Comparison of ENCODE assay signal across 14 cellular contexts in genomic region chr2:235170016-235170415, GRCh38.
DNase-seq lines count a peak whose midpoint lies in the region; ATAC-seq, FAIRE-seq and TF ChIP-seq lines count a peak whose summit lies in the region.
"Had no signal": no experiment of that assay in that cellular context is flagged by ENCODE, and none has a peak within 500 bp of the region (broad histone marks: within the 10 kb centered on the region; RNA-seq: fewer than 3 reads in every experiment).

No MANE protein-coding gene starts in this region.

- no peaks in the 10 kb centered on the region for H3K27me3 ChIP-seq in SJCRH30
- H3K27me3 ChIP-seq in fibroblast of lung (ENCODE audit: control insufficient read depth, insufficient read depth, low read length), result no peaks in the 10 kb centered on the region
- H3K27me3 ChIP-seq in smooth muscle cell (ENCODE audit: low read depth), result no peaks in the 10 kb centered on the region
- no peaks in the 10 kb centered on the region for H3K27me3 ChIP-seq in testis

- no peak for FAIRE-seq in kidney (lab: Jason Lieb, UNC)
- FAIRE-seq: GM18507 had no signal

- H3K36me3 ChIP-seq in SJCRH30 (no peaks in the 10 kb centered on the region), fibroblast of lung (ENCODE audit: control insufficient read depth, insufficient read depth, low read length) (no peaks in the 10 kb centered on the region), smooth muscle cell (ENCODE audit: low read depth) (no peaks in the 10 kb centered on the region), OCI-LY7 (ENCODE audit: insufficient read depth, low read length) (no peaks in the 10 kb centered on the region), testis (ENCODE audit: low read depth, missing control alignments) (no peaks in the 10 kb centered on the region), kidney (ENCODE audit: control insufficient read depth in 1 of 2, insufficient read depth in 2 of 2, low read length in 2 of 2) (no peaks in the 10 kb centered on the region)
- H3K36me3 ChIP-seq: thoracic aorta had no signal

- H3K4me3 ChIP-seq in SJCRH30 (no peak overlapping the region), fibroblast of lung (replicated peaks in 1 of 4; ENCODE audit: control extremely low read depth in 1 of 4, insufficient read depth in 1 of 4, low read depth in 3 of 4, low read length in 4 of 4) (no peak overlapping the region), smooth muscle cell (no peak overlapping the region), OCI-LY7 (ENCODE audit: low read depth, low read length, poor library complexity, severe bottlenecking) (no peak overlapping the region), testis (no peak overlapping the region), kidney (ENCODE audit: low read length in 2 of 2) (no peak overlapping the region)
- H3K4me3 ChIP-seq: coronary artery, thoracic aorta had no signal

- H3K4me2 ChIP-seq in fibroblast of lung (ENCODE audit: extremely low read depth, insufficient read depth, low read length) (no peak overlapping the region), smooth muscle cell (peak overlapping the region; percentile 46), OCI-LY7 (ENCODE audit: low read length) (no peak overlapping the region)

- ATAC-seq in GM18519 (IDR thresholded peaks at IDR 0.05; ENCODE audit: low FRiP score, unreplicated experiment), result no peak
- ATAC-seq: natural killer cell had no signal

- TF ChIP-seq CTCF in fibroblast of lung (conservative IDR thresholded peaks at IDR 0.05 in 1 of 2, IDR thresholded peaks at IDR 0.05 in 1 of 2; ENCODE audit: low read depth in 1 of 2, low read length in 2 of 2), result no peak
- no peak for TF ChIP-seq CTCF in smooth muscle cell (IDR thresholded peaks at IDR 0.05; ENCODE audit: borderline replicate concordance, insufficient read depth, poor library complexity, severe bottlenecking)
- no peak for TF ChIP-seq CTCF in OCI-LY7 (conservative IDR thresholded peaks at IDR 0.05; ENCODE audit: low read length)
- TF ChIP-seq CTCF in testis (IDR thresholded peaks at IDR 0.05), result no peak
- no peak for TF ChIP-seq CTCF in kidney (IDR thresholded peaks at IDR 0.05; ENCODE audit: borderline replicate concordance, extremely low read depth, insufficient read depth)

- H3K9ac ChIP-seq in fibroblast of lung (ENCODE audit: insufficient read depth, low read length) (no peak overlapping the region), smooth muscle cell (ENCODE audit: low read depth) (peak overlapping the region; percentile 58), kidney (ENCODE audit: low read length in 2 of 2) (no peak overlapping the region)

- H2AFZ ChIP-seq in fibroblast of lung (ENCODE audit: low read length), result no peak overlapping the region
- H2AFZ ChIP-seq in smooth muscle cell (ENCODE audit: low read depth), result no peak overlapping the region
- H2AFZ ChIP-seq in OCI-LY7 (ENCODE audit: low read length), result no peak overlapping the region

- CTCF ChIA-PET in OCI-LY7 (lab: Charles Lee; ENCODE audit: unreplicated experiment), result no interaction called here

- H3K9me2 ChIP-seq in OCI-LY7 (ENCODE audit: insufficient read depth, low read length), result no peaks in the 10 kb centered on the region

- POLR2A ChIA-PET in OCI-LY7 (lab: Charles Lee), result no interaction called here

- H3F3A ChIP-seq in smooth muscle cell (ENCODE audit: low read depth), result peaks cover 4% of the 10 kb centered on the region

- intact Hi-C loops in OCI-LY7 (cut with micrococcal nuclease; ENCODE audit: unreplicated experiment), result no loop called here
- intact Hi-C loops in testis (cut with DNase I; ENCODE audit: low total_unique reads), result no loop called here
- intact Hi-C loops in kidney (cut with DNase I), result no loop called here

- H4K20me1 ChIP-seq in fibroblast of lung (ENCODE audit: control insufficient read depth, extremely low read depth, insufficient read depth, low read length), result no peaks in the 10 kb centered on the region
- no peaks in the 10 kb centered on the region for H4K20me1 ChIP-seq in smooth muscle cell (ENCODE audit: low read depth)
- no peaks in the 10 kb centered on the region for H4K20me1 ChIP-seq in OCI-LY7 (ENCODE audit: insufficient read depth, low read length)

- peak; percentile 59 for DNase-seq in GM04504 (ENCODE audit: low read depth)
- peak in 1 of 2 experiments; percentile 11 for DNase-seq in SJCRH30
- DNase-seq in fibroblast of lung (ENCODE audit: low read depth in 2 of 2), result peak; percentile 37 to 65
- no peak for DNase-seq in smooth muscle cell (lab: John Stamatoyannopoulos, UW; ENCODE audit: unreplicated experiment)
- no peak for DNase-seq in OCI-LY7 (ENCODE audit: low spot score)
- no peak for DNase-seq in testis
- no peak for DNase-seq in kidney
- DNase-seq: DMS79 treated with DMSO at 0.1 percent for 48 hours, natural killer cell, NCI-H2171 had no signal

- no TSS peak for BruUV-seq in OCI-LY7 (replicated peaks; lab: Mats Ljungman, UMichigan)

- H3K4me1 ChIP-seq in SJCRH30 (peaks cover 22% of the 10 kb centered on the region), fibroblast of lung (ENCODE audit: control insufficient read depth, extremely low read depth, insufficient read depth, low read length) (peaks cover 8% of the 10 kb centered on the region), smooth muscle cell (ENCODE audit: low read depth) (peaks cover 5% of the 10 kb centered on the region), OCI-LY7 (ENCODE audit: insufficient read depth, low read length, poor library complexity, severe bottlenecking) (no peaks in the 10 kb centered on the region), testis (no peaks in the 10 kb centered on the region), kidney (ENCODE audit: control insufficient read depth in 1 of 2, insufficient read depth in 1 of 2, low read depth in 1 of 2, low read length in 2 of 2) (no peaks in the 10 kb centered on the region)

- no peaks in the 10 kb centered on the region for H3K79me2 ChIP-seq in fibroblast of lung (ENCODE audit: control insufficient read depth, insufficient read depth, low read length)
- H3K79me2 ChIP-seq in smooth muscle cell (ENCODE audit: low read depth), result no peaks in the 10 kb centered on the region
- no peaks in the 10 kb centered on the region for H3K79me2 ChIP-seq in OCI-LY7 (ENCODE audit: insufficient read depth, low read depth, low read length)

- peak overlapping the region; percentile 65 for H3K27ac ChIP-seq in SJCRH30
- H3K27ac ChIP-seq in fibroblast of lung (ENCODE audit: insufficient read depth, low read length), result no peak overlapping the region
- peak overlapping the region; percentile 83 for H3K27ac ChIP-seq in smooth muscle cell (ENCODE audit: low read depth)
- H3K27ac ChIP-seq in OCI-LY7 (ENCODE audit: low read depth, low read length, poor library complexity, severe bottlenecking), result no peak overlapping the region
- no peak overlapping the region for H3K27ac ChIP-seq in testis
- no peak overlapping the region for H3K27ac ChIP-seq in kidney (ENCODE audit: low read depth in 2 of 2, low read length in 2 of 2)
- H3K27ac ChIP-seq: coronary artery, thoracic aorta had no signal

- no peak for TF ChIP-seq POLR2A in testis (IDR thresholded peaks at IDR 0.05)

- H3K9me3 ChIP-seq in SJCRH30 (replicated peaks), result no peaks in the 10 kb centered on the region
- no peaks in the 10 kb centered on the region for H3K9me3 ChIP-seq in fibroblast of lung (ENCODE audit: control insufficient read depth, insufficient read depth, low read depth, low read length)
- H3K9me3 ChIP-seq in smooth muscle cell (replicated peaks; ENCODE audit: low read depth), result no peaks in the 10 kb centered on the region
- no peaks in the 10 kb centered on the region for H3K9me3 ChIP-seq in OCI-LY7 (ENCODE audit: low read length)
- H3K9me3 ChIP-seq in testis, result no peaks in the 10 kb centered on the region
- H3K9me3 ChIP-seq in kidney (ENCODE audit: control insufficient read depth in 1 of 2, low read length in 2 of 2), result no peaks in the 10 kb centered on the region
- H3K9me3 ChIP-seq: thoracic aorta had no signal

- 50% methylated on average over 3 of the region's 3 CpGs for WGBS in smooth muscle cell (ENCODE audit: low lambda C conversion rate)
- 59 to 67% methylated on average over 3 of the region's 3 CpGs for WGBS in testis, 2 donors

Comparison
In these comparisons a context has a peak if more than half of its experiments do, and no peak if none do; other contexts are left out.
1. DNase-seq: peak in GM04504 (single experiment) and fibroblast of lung (2 of 2); none in smooth muscle cell (single experiment), OCI-LY7 (single experiment), testis (single experiment) and kidney (single experiment).
2. H3K27ac ChIP-seq: peak in SJCRH30 (single experiment) and smooth muscle cell (single experiment); none in fibroblast of lung (single experiment), OCI-LY7 (single experiment), testis (0 of 2) and kidney (0 of 2).